Comparison of ENCODE assay signal across 1 cellular context in the genomic region with DNA sequence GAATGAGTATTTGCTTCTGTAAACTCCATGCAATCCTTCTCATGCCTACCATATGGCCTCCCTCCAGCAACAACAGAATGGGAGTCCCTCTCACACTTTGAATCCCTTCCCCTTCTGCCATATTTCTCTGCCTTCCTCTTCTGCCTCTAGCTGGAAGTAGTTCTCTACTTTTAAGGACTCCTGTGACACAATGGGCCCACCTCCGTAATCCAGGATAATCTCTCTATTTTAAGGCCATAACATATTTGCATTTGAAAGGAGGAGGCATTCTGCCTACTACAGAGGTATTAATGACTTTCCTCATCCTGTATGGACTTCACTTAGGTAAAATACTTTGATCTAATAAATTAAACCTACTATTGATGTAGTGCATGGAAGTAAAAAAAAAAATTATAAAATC.
TF ChIP-seq lines count a peak whose summit lies in the region.

No MANE protein-coding gene starts in this region.

TF ChIP-seq in GM23338, 12 proteins besides CTCF, POLR2A, EP300 and RAD21 (continued from another document):
- TF ChIP-seq, protein P1, sequence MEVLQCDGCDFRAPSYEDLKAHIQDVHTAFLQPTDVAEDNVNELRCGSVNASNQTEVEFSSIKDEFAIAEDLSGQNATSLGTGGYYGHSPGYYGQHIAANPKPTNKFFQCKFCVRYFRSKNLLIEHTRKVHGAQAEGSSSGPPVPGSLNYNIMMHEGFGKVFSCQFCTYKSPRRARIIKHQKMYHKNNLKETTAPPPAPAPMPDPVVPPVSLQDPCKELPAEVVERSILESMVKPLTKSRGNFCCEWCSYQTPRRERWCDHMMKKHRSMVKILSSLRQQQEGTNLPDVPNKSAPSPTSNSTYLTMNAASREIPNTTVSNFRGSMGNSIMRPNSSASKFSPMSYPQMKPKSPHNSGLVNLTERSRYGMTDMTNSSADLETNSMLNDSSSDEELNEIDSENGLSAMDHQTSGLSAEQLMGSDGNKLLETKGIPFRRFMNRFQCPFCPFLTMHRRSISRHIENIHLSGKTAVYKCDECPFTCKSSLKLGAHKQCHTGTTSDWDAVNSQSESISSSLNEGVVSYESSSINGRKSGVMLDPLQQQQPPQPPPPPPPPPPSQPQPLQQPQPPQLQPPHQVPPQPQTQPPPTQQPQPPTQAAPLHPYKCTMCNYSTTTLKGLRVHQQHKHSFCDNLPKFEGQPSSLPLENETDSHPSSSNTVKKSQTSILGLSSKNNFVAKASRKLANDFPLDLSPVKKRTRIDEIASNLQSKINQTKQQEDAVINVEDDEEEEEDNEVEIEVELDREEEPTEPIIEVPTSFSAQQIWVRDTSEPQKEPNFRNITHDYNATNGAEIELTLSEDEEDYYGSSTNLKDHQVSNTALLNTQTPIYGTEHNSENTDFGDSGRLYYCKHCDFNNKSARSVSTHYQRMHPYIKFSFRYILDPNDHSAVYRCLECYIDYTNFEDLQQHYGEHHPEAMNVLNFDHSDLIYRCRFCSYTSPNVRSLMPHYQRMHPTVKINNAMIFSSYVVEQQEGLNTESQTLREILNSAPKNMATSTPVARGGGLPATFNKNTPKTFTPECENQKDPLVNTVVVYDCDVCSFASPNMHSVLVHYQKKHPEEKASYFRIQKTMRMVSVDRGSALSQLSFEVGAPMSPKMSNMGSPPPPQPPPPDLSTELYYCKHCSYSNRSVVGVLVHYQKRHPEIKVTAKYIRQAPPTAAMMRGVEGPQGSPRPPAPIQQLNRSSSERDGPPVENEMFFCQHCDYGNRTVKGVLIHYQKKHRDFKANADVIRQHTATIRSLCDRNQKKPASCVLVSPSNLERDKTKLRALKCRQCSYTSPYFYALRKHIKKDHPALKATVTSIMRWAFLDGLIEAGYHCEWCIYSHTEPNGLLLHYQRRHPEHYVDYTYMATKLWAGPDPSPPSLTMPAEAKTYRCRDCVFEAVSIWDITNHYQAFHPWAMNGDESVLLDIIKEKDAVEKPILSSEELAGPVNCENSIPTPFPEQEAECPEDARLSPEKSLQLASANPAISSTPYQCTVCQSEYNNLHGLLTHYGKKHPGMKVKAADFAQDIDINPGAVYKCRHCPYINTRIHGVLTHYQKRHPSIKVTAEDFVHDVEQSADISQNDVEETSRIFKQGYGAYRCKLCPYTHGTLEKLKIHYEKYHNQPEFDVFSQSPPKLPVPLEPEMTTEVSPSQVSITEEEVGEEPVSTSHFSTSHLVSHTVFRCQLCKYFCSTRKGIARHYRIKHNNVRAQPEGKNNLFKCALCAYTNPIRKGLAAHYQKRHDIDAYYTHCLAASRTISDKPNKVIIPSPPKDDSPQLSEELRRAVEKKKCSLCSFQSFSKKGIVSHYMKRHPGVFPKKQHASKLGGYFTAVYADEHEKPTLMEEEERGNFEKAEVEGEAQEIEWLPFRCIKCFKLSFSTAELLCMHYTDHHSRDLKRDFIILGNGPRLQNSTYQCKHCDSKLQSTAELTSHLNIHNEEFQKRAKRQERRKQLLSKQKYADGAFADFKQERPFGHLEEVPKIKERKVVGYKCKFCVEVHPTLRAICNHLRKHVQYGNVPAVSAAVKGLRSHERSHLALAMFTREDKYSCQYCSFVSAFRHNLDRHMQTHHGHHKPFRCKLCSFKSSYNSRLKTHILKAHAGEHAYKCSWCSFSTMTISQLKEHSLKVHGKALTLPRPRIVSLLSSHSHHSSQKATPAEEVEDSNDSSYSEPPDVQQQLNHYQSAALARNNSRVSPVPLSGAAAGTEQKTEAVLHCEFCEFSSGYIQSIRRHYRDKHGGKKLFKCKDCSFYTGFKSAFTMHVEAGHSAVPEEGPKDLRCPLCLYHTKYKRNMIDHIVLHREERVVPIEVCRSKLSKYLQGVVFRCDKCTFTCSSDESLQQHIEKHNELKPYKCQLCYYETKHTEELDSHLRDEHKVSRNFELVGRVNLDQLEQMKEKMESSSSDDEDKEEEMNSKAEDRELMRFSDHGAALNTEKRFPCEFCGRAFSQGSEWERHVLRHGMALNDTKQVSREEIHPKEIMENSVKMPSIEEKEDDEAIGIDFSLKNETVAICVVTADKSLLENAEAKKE (CRISPR knock-in tag; IDR thresholded peaks at IDR 0.05) = no peak
- TF ChIP-seq, protein P2, sequence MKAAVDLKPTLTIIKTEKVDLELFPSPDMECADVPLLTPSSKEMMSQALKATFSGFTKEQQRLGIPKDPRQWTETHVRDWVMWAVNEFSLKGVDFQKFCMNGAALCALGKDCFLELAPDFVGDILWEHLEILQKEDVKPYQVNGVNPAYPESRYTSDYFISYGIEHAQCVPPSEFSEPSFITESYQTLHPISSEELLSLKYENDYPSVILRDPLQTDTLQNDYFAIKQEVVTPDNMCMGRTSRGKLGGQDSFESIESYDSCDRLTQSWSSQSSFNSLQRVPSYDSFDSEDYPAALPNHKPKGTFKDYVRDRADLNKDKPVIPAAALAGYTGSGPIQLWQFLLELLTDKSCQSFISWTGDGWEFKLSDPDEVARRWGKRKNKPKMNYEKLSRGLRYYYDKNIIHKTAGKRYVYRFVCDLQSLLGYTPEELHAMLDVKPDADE (IDR thresholded peaks at IDR 0.05) = no peak
- TF ChIP-seq EZH2 (IDR thresholded peaks at IDR 0.05; ENCODE audit: low read depth, unreplicated experiment) (no peak), JUNB (IDR thresholded peaks at IDR 0.05; ENCODE audit: unreplicated experiment) (no peak), CREB1 (CRISPR knock-in tag; IDR thresholded peaks at IDR 0.05; ENCODE audit: low read depth) (no peak), EZH2phosphoT487 (IDR thresholded peaks at IDR 0.05; ENCODE audit: unreplicated experiment) (no peak), ZNF331 (CRISPR knock-in tag; IDR thresholded peaks at IDR 0.05; ENCODE audit: low read depth) (no peak)
- TF ChIP-seq, protein P3, sequence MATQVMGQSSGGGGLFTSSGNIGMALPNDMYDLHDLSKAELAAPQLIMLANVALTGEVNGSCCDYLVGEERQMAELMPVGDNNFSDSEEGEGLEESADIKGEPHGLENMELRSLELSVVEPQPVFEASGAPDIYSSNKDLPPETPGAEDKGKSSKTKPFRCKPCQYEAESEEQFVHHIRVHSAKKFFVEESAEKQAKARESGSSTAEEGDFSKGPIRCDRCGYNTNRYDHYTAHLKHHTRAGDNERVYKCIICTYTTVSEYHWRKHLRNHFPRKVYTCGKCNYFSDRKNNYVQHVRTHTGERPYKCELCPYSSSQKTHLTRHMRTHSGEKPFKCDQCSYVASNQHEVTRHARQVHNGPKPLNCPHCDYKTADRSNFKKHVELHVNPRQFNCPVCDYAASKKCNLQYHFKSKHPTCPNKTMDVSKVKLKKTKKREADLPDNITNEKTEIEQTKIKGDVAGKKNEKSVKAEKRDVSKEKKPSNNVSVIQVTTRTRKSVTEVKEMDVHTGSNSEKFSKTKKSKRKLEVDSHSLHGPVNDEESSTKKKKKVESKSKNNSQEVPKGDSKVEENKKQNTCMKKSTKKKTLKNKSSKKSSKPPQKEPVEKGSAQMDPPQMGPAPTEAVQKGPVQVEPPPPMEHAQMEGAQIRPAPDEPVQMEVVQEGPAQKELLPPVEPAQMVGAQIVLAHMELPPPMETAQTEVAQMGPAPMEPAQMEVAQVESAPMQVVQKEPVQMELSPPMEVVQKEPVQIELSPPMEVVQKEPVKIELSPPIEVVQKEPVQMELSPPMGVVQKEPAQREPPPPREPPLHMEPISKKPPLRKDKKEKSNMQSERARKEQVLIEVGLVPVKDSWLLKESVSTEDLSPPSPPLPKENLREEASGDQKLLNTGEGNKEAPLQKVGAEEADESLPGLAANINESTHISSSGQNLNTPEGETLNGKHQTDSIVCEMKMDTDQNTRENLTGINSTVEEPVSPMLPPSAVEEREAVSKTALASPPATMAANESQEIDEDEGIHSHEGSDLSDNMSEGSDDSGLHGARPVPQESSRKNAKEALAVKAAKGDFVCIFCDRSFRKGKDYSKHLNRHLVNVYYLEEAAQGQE (IDR thresholded peaks at IDR 0.05; ENCODE audit: unreplicated experiment) = no peak
